In the genomic region with DNA sequence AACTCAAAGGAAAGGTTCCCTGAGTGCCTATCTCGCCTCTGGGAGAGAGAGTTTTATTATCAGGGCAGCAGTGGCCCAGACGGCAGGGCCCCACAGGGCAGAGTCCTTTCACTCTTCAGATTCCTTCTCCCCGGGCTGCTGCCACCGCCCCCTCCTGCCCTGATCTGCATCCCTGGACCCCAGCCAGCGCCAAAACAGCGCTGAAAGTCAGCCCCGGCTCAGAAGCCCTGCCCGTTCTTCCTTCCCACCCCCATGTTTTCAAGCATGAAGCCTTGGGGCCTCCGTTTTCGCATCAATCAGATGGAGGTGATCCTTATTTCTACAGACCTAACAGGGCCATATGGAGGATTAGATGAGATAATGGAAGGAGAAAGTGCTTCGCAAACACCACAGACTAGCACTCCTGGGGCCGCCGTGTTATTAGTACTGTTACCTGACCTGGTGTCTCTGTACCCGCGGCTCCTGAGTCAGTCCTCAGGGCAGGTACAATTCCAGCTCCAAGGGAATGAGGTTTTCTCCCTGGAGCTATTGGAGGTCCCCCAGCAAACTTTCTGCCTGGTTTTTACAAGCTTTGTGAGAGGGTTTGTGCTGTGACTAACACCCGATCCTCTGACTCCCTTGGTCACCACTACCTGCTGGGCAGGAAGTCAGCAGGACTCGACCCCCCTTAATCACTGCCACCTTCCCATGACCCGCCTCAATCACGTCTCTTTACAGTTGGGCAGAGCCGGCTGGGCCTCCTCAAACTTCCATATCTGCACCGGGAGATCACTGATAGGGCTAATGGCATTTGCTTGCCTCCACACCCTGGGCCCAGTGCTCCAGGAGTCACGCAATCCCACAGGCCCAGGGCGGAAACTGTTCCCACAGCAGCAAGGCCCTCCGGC, we compare ENCODE assay signal across 12 cellular contexts. TPM values are rescaled to one million over a fixed set of nuclear protein-coding genes. Genes with fewer than 3 reads are reported as not detected.
DNase-seq lines count a peak whose midpoint lies in the region; ATAC-seq, FAIRE-seq and TF ChIP-seq lines count a peak whose summit lies in the region.
"Had no signal": no experiment of that assay in that cellular context is flagged by ENCODE, and none has a peak within 500 bp of the region (broad histone marks: within the 10 kb centered on the region; RNA-seq: fewer than 3 reads in every experiment).

No MANE protein-coding gene starts in this region.

- H3K27me3 ChIP-seq in PC-3 (ENCODE audit: low read length) (no peaks in the 10 kb centered on the region), trophoblast cell (ENCODE audit: insufficient read depth, low read length) (no peaks in the 10 kb centered on the region)

- H3K79me1 ChIP-seq in trophoblast cell (ENCODE audit: low read length) = peaks cover 27% of the 10 kb centered on the region

- peak overlapping the region; percentile 32 for H2BK12ac ChIP-seq in trophoblast cell (ENCODE audit: low read length)

- POLR2A ChIA-PET in PC-3 (lab: Charles Lee; ENCODE audit: unreplicated experiment) = interaction anchor here (0.6 to 1.0 kb wide), 4 partner anchors 26 to 45 kb away, joined by 3 to 11 read pairs (median 8); no protein-coding TSS in a partner anchor

- H4K12ac ChIP-seq in trophoblast cell (ENCODE audit: low read depth, low read length) = peak overlapping the region; percentile 25

- no CpG with 5 or more reads among the region's 24 CpGs for WGBS in trophoblast cell (ENCODE audit: extremely low coverage, insufficient coverage, insufficient read length)

- no peak for TF ChIP-seq POLR2A in H54 (IDR thresholded peaks at IDR 0.05; ENCODE audit: low read depth, low read length)

- intact Hi-C loops in PC-3 (cut with micrococcal nuclease) = loop anchor here (1.0 to 2.0 kb wide), 7 partner anchors 17 to 74 kb away; no protein-coding TSS in a partner anchor

- peak overlapping the region; percentile 98 for H4K91ac ChIP-seq in trophoblast cell (ENCODE audit: low read depth, low read length)

- no peaks in the 10 kb centered on the region for H4K20me1 ChIP-seq in PC-3 (ENCODE audit: low read length)

- no peak overlapping the region for H2AK5ac ChIP-seq in trophoblast cell (ENCODE audit: low read length)

- H3K36me3 ChIP-seq in PC-3 (ENCODE audit: low read depth, low read length) (no peaks in the 10 kb centered on the region), trophoblast cell (ENCODE audit: control insufficient read depth in 1 of 2, insufficient read depth in 2 of 2, low read length in 2 of 2) (no peaks in the 10 kb centered on the region)
- H3K36me3 ChIP-seq: spleen had no signal

- H3K27ac ChIP-seq in PC-3 (ENCODE audit: low read length) = peak overlapping the region; percentile 98
- peak overlapping the region; percentile 84 for H3K27ac ChIP-seq in trophoblast cell (ENCODE audit: low read depth, low read length)
- H3K27ac ChIP-seq: spleen had no signal

- peak overlapping the region; percentile 29 for H3K4ac ChIP-seq in trophoblast cell (ENCODE audit: low read depth, low read length)

- peaks cover 24% of the 10 kb centered on the region for H3F3A ChIP-seq in PC-3 (ENCODE audit: low read length, unreplicated experiment)

- TF ChIP-seq CTCF in PC-3 (conservative IDR thresholded peaks at IDR 0.05; ENCODE audit: low read depth, low read length) (no peak), epithelial cell of proximal tubule (conservative IDR thresholded peaks at IDR 0.05; ENCODE audit: low read depth, low read length) (no peak)

- peak overlapping the region; percentile 50 for H3K14ac ChIP-seq in trophoblast cell (ENCODE audit: low read length)

- H3K79me2 ChIP-seq in PC-3 (ENCODE audit: low read length) (no peaks in the 10 kb centered on the region), trophoblast cell (ENCODE audit: control insufficient read depth, insufficient read depth, low read length, poor library complexity) (no peaks in the 10 kb centered on the region)

- H3K4me2 ChIP-seq in PC-3 (ENCODE audit: low read length) (peak overlapping the region; percentile 66), trophoblast cell (ENCODE audit: low read length) (peak overlapping the region; percentile 42)

- H3K4me1 ChIP-seq in PC-3 (ENCODE audit: insufficient read depth, low read length) (peaks cover 39% of the 10 kb centered on the region), trophoblast cell (ENCODE audit: control insufficient read depth in 1 of 2, insufficient read depth in 2 of 2, low read length in 2 of 2) (peaks cover 26 to 36% of the 10 kb centered on the region in 2 experiments)

- peak overlapping the region; percentile 1 for H3K18ac ChIP-seq in trophoblast cell (ENCODE audit: low read length)

- DNase-seq in H54 (ENCODE audit: insufficient read length, low spot score) (peak; percentile 91), PC-3 (peak; percentile 99), epithelial cell of proximal tubule (ENCODE audit: low read depth) (no peak), trophoblast cell (peak; percentile 94), NCI-H1105 treated with DMSO at 0.1 percent for 48 hours (lab: John Stamatoyannopoulos, UW) (no peak), dedifferentiated amniotic fluid mesenchymal stem cell (ENCODE audit: extremely low spot score) (no peak), T-helper 9 cell (no peak)
- DNase-seq: cerebellar nuclear complex, NCI-H524 treated with DMSO at 0.1 percent for 48 hours, spleen, T-helper 17 cell had no signal

- H3K9me3 ChIP-seq in PC-3 (ENCODE audit: low read length) (no peaks in the 10 kb centered on the region), trophoblast cell (ENCODE audit: insufficient read depth, low read depth, low read length) (no peaks in the 10 kb centered on the region)
- H3K9me3 ChIP-seq: spleen had no signal

- H2AFZ ChIP-seq in PC-3 (ENCODE audit: low read length) (peak overlapping the region; percentile 25; the same call in 1 of the 2 replicates), trophoblast cell (ENCODE audit: insufficient read depth, low read length, poor library complexity) (peak overlapping the region; percentile 44)

- FAIRE-seq in H54 (lab: Jason Lieb, UNC) = peak; percentile 91

- ATAC-seq in PC-3 = peak; percentile 83
- ATAC-seq in GM21786 (IDR thresholded peaks at IDR 0.05; ENCODE audit: unreplicated experiment) = no peak
- ATAC-seq: T-helper 17 cell had no signal

- H3K9ac ChIP-seq in PC-3 (ENCODE audit: low read length) (peak overlapping the region; percentile 94), trophoblast cell (ENCODE audit: low read length) (no peak overlapping the region)

- BruUV-seq in PC-3 (replicated peaks; lab: Mats Ljungman, UMichigan) = TSS peak; percentile 85

- peak overlapping the region; percentile 18; the same call in 1 of the 2 replicates for H3K4me3 ChIP-seq in PC-3 (ENCODE audit: low read length)
- peak overlapping the region; percentile 1 for H3K4me3 ChIP-seq in epithelial cell of proximal tubule (ENCODE audit: low read depth, low read length)
- no peak overlapping the region for H3K4me3 ChIP-seq in trophoblast cell (ENCODE audit: low read depth, low read length)
- H3K4me3 ChIP-seq: spleen had no signal

- peak overlapping the region; percentile 85 for H2BK120ac ChIP-seq in trophoblast cell (ENCODE audit: insufficient read depth, low read length, poor library complexity)

- CTCF ChIA-PET in PC-3 (lab: Charles Lee) = interaction anchor here (1.0 kb wide), 3 partner anchors 26 to 35 kb away, joined by 5 read pairs; no protein-coding TSS in a partner anchor

- H3K9me2 ChIP-seq in PC-3 (replicated peaks; ENCODE audit: low read length) = no peaks in the 10 kb centered on the region

- no peak overlapping the region for H3K23ac ChIP-seq in trophoblast cell (ENCODE audit: low read length)

- peak overlapping the region; percentile 84 for H2BK5ac ChIP-seq in trophoblast cell (ENCODE audit: low read depth, low read length, poor library complexity)

- H4K8ac ChIP-seq in trophoblast cell (ENCODE audit: low read depth, low read length) = peak overlapping the region; percentile 5

RNA-seq across cellular contexts. Expression of a gene that starts 39.5 kb away (rescaled TPM):
- 40.2 and 51.0 TPM in 2 replicates for total RNA-seq in PC-3 (2014; rRNA removed)
- total RNA-seq in epithelial cell of proximal tubule = 6.3 and 20.6 TPM in 2 replicates
- 3.4 and 3.7 TPM in 2 replicates for polyA plus RNA-seq in trophoblast cell (2013)

Comparison
In these comparisons a context has a peak if more than half of its experiments do, and no peak if none do; other contexts are left out.
1. DNase-seq: peak in H54 (single experiment), PC-3 (single experiment) and trophoblast cell (2 of 2); none in epithelial cell of proximal tubule (single experiment), NCI-H1105 treated with DMSO at 0.1 percent for 48 hours (single experiment), dedifferentiated amniotic fluid mesenchymal stem cell (single experiment) and T-helper 9 cell (single experiment).